Comparison of ENCODE assay signal across 24 cellular contexts in the genomic region with DNA sequence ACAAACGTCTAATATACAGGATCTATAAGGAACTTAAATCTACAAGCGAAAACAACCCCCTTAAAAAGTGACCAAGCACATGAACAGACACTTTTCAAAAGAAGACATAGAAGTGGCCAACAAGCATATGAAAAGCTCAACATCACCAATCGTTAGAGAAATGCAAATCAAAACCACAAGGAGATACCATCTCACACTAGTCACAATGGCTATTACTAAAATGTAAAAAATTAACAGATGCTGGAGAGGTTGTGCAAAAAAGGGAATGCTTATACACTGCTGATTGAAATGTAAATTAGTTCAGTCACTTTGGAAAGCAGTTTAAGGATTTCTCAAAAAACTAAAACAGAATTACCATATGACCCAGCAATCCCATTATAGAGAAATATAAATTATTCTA.
"Had no signal": no experiment of that assay in that cellular context is flagged by ENCODE, and none has a peak within 500 bp of the region (broad histone marks: within the 10 kb centered on the region; RNA-seq: fewer than 3 reads in every experiment).

No MANE protein-coding gene starts in this region.

- H3K27ac ChIP-seq: ascending aorta, brain microvascular endothelial cell, esophagus muscularis mucosa, foreskin keratinocyte, gastrocnemius medialis, heart right ventricle, WERI-Rb-1 had no signal

- H3K4me3 ChIP-seq: ascending aorta, esophagus muscularis mucosa, gastrocnemius medialis, heart right ventricle had no signal

- H3K27me3 ChIP-seq: ascending aorta, brain microvascular endothelial cell, esophagus muscularis mucosa, foreskin keratinocyte, gastrocnemius medialis, heart right ventricle had no signal

- H3K36me3 ChIP-seq: ascending aorta, brain microvascular endothelial cell, esophagus muscularis mucosa, gastrocnemius medialis, heart right ventricle, WERI-Rb-1 had no signal

- DNase-seq: activated B cell treated with CpG ODN at 0.5 μM for 24 hours; activated CD4-positive, alpha-beta T cell treated with anti-CD3 and anti-CD28 coated beads for 48 hours; activated CD4-positive, alpha-beta T cell treated with anti-CD3 and anti-CD28 coated beads, Interleukin-2, amount 50 U/mL, for 1 hour; activated CD4-positive, alpha-beta T cell treated with anti-CD3 and anti-CD28 coated beads, Interleukin-2, amount 50 U/mL, for 48 hours; activated CD8-positive, alpha-beta memory T cell treated with anti-CD3 and anti-CD28 coated beads for 24 hours; activated CD8-positive, alpha-beta T cell treated with anti-CD3 and anti-CD28 coated beads for 36 hours; activated effector memory CD4-positive, alpha-beta T cell treated with anti-CD3 and anti-CD28 coated beads, Interleukin-2, amount 50 U/mL, for 16 hours; activated naive CD4-positive, alpha-beta T cell treated with anti-CD3 and anti-CD28 coated beads, Interleukin-2, amount 10 ng/mL, durations not matched to agents 7 days and 5 days; activated naive CD8-positive, alpha-beta T cell treated with anti-CD3 and anti-CD28 coated beads, Interleukin-2, amount 10 ng/mL, durations not matched to agents 7 days and 5 days; activated T-cell treated with anti-CD3 and anti-CD28 coated beads, Interleukin-2, amount 50 U/mL, for 4 hours; brain microvascular endothelial cell; cortex of kidney; dermis blood vessel endothelial cell; effector CD4-positive, alpha-beta T cell; erythroblast; foreskin keratinocyte; gastrocnemius medialis; heart right ventricle; T-helper 1 cell; T-helper 17 cell; T1000; WERI-Rb-1 had no signal

- H3K4me1 ChIP-seq: ascending aorta, esophagus muscularis mucosa, foreskin keratinocyte, gastrocnemius medialis, heart right ventricle had no signal

- H3K9me3 ChIP-seq: ascending aorta, esophagus muscularis mucosa had no signal
